Comparison of ENCODE assay signal across 14 cellular contexts in the genomic region with DNA sequence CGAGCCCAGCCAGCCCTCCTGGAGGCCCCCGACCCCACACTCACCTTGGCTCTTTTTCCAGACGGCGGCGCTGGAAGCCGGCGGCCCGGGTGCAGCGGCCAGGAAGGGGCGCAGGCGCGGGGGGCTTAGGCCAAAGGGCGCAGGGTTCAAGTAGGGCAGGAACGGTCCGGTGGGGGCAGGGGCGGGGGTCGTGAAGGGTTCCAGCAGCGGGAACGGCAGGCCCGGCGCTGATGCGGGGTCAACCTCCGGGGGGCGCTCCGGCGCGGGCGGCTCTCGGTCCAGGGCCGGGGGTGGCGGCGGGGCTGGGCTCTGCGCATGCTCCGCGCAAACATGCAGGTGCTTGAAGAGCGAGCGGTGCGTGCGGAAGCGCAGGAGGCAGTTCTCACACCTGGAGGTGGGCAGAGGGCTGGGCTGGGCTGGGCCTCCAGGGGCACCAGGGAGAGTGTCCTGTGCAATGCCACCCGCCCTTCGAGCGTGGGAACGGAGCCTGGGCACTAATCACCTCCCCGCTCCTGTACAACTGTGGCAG. TPM values are rescaled to one million over a fixed set of nuclear protein-coding genes. Genes with fewer than 3 reads are reported as not detected.
DNase-seq lines count a peak whose midpoint lies in the region; ATAC-seq and TF ChIP-seq lines count a peak whose summit lies in the region.
"Had no signal": no experiment of that assay in that cellular context is flagged by ENCODE, and none has a peak within 500 bp of the region (broad histone marks: within the 10 kb centered on the region; RNA-seq: fewer than 3 reads in every experiment).

No MANE protein-coding gene starts in this region.

- no peak overlapping the region for H3K4me3 ChIP-seq in SK-N-SH (ENCODE audit: low read depth in 2 of 2, low read length in 1 of 2)
- peak overlapping the region; percentile 30 for H3K4me3 ChIP-seq in iPS-15b (ENCODE audit: low read depth, low read length)
- H3K4me3 ChIP-seq: sigmoid colon had no signal

- no peak overlapping the region for H3K4me2 ChIP-seq in SK-N-SH

- H3F3A ChIP-seq in SK-N-SH (replicated peaks; ENCODE audit: insufficient read depth) = peaks cover 8% of the 10 kb centered on the region

- H3K36me3 ChIP-seq in SK-N-SH (replicated peaks in 1 of 2; ENCODE audit: control insufficient read depth in 1 of 2, insufficient read depth in 2 of 2, low read length in 1 of 2) (peaks cover 2 to 4% of the 10 kb centered on the region in 2 experiments), iPS-15b (ENCODE audit: control insufficient read depth, insufficient read depth, low read length) (peaks cover 4% of the 10 kb centered on the region)

- H4K20me1 ChIP-seq in SK-N-SH (ENCODE audit: insufficient read depth) = no peaks in the 10 kb centered on the region

- H3K27ac ChIP-seq in SK-N-SH (ENCODE audit: low read depth in 2 of 2, low read length in 1 of 2) = no peak overlapping the region
- H3K27ac ChIP-seq: sigmoid colon had no signal

- H3K79me2 ChIP-seq in SK-N-SH (ENCODE audit: insufficient read depth) = peaks cover 9% of the 10 kb centered on the region; the same call in 1 of the 2 replicates

- H2AFZ ChIP-seq in SK-N-SH (ENCODE audit: low read depth) = no peak overlapping the region

- peaks cover 10 to 13% of the 10 kb centered on the region in 2 experiments; a peak in 3 of 4 replicates for H3K4me1 ChIP-seq in SK-N-SH (ENCODE audit: control insufficient read depth in 1 of 2, insufficient read depth in 2 of 2, low read depth in 1 of 2, low read length in 1 of 2)
- peaks cover 4% of the 10 kb centered on the region for H3K4me1 ChIP-seq in iPS-15b (ENCODE audit: control insufficient read depth, insufficient read depth, low read length)

- H3K9me2 ChIP-seq in SK-N-SH = no peaks in the 10 kb centered on the region

- DNase-seq in SK-N-SH (no peak), NCI-H774 (lab: John Stamatoyannopoulos, UW) (peak; percentile 60), retina (no peak), amygdala (lab: John Stamatoyannopoulos, UW) (no peak)
- no peak for DNase-seq in stimulated activated effector memory CD8-positive, alpha-beta T cell treated with anti-CD3 and anti-CD28 coated beads, Interleukin-12 subunit alpha, Interleukin-12 subunit beta, amount 100 ng/mL, for 72 hours (ENCODE audit: low spot score in 2 of 2)
- DNase-seq: activated gamma-delta T cell, islet precursor cell, NCI-H1436, SIG-M5, sigmoid colon had no signal

- ATAC-seq in SK-N-SH treated with all-trans-retinoic acid at 6 μM for 48 hours (no peak), HG02678 (IDR thresholded peaks at IDR 0.05; ENCODE audit: unreplicated experiment) (no peak)
- no peak for ATAC-seq in stimulated activated effector memory CD8-positive, alpha-beta T cell treated with anti-CD3 and anti-CD28 coated beads, Interleukin-12 subunit alpha, Interleukin-12 subunit beta, amount 100 ng/mL, for 72 hours

- H3K36me3 Mint-ChIP-seq in stimulated activated effector memory CD8-positive, alpha-beta T cell treated with anti-CD3 and anti-CD28 coated beads, Interleukin-12 subunit alpha, Interleukin-12 subunit beta, amount 100 ng/mL, for 72 hours = peaks cover 37% of the 10 kb centered on the region

- 92% methylated on average over 33 of the region's 45 CpGs for WGBS in SK-N-SH (ENCODE audit: low lambda C conversion rate)

- no peak overlapping the region for H3K27ac Mint-ChIP-seq in stimulated activated effector memory CD8-positive, alpha-beta T cell treated with anti-CD3 and anti-CD28 coated beads, Interleukin-12 subunit alpha, Interleukin-12 subunit beta, amount 100 ng/mL, for 72 hours

- POLR2A ChIA-PET in SK-N-SH (lab: Yijun Ruan, JAX) = no interaction called here

- TF ChIP-seq RAD21 in SK-N-SH (IDR thresholded peaks at IDR 0.05; ENCODE audit: low read length) = no peak

- no peak overlapping the region for H3K9ac ChIP-seq in SK-N-SH
- no peak overlapping the region for H3K9ac ChIP-seq in iPS-15b (ENCODE audit: low read depth, low read length)

- H3K9me3 ChIP-seq in SK-N-SH = no peaks in the 10 kb centered on the region
- H3K9me3 ChIP-seq in iPS-15b (ENCODE audit: control insufficient read depth, insufficient read depth, low read length) = no peaks in the 10 kb centered on the region
- H3K9me3 ChIP-seq: sigmoid colon had no signal

- peak overlapping the region; percentile 44 for H3K4me3 Mint-ChIP-seq in stimulated activated effector memory CD8-positive, alpha-beta T cell treated with anti-CD3 and anti-CD28 coated beads, Interleukin-12 subunit alpha, Interleukin-12 subunit beta, amount 100 ng/mL, for 72 hours

- no peaks in the 10 kb centered on the region for H3K9me3 Mint-ChIP-seq in stimulated activated effector memory CD8-positive, alpha-beta T cell treated with anti-CD3 and anti-CD28 coated beads, Interleukin-12 subunit alpha, Interleukin-12 subunit beta, amount 100 ng/mL, for 72 hours
- H3K9me3 Mint-ChIP-seq: type B pancreatic cell had no signal

- peaks cover 36% of the 10 kb centered on the region for H3K4me1 Mint-ChIP-seq in stimulated activated effector memory CD8-positive, alpha-beta T cell treated with anti-CD3 and anti-CD28 coated beads, Interleukin-12 subunit alpha, Interleukin-12 subunit beta, amount 100 ng/mL, for 72 hours

- CTCF ChIA-PET in SK-N-SH (lab: Yijun Ruan, JAX) = no interaction called here

- H3K27me3 ChIP-seq in SK-N-SH (ENCODE audit: insufficient read depth) (no peaks in the 10 kb centered on the region), iPS-15b (ENCODE audit: control insufficient read depth, insufficient read depth, low read length) (no peaks in the 10 kb centered on the region)
- H3K27me3 ChIP-seq: sigmoid colon had no signal

- no peak for TF ChIP-seq EP300 in SK-N-SH (IDR thresholded peaks at IDR 0.05; ENCODE audit: borderline replicate concordance in 1 of 2, low read depth in 1 of 2, low read length in 1 of 2)

- TF ChIP-seq CTCF in SK-N-SH (IDR thresholded peaks at IDR 0.05) = peak; percentile 30; the same call in 1 of the 2 replicates

TF ChIP-seq in SK-N-SH, 30 proteins besides CTCF, POLR2A, EP300 and RAD21:
- TF ChIP-seq GATA2 (CRISPR knock-in tag; IDR thresholded peaks at IDR 0.05) (no peak), POLR2AphosphoS5 (IDR thresholded peaks at IDR 0.05; ENCODE audit: low read depth, low read length) (no peak)
- TF ChIP-seq, protein P1, sequence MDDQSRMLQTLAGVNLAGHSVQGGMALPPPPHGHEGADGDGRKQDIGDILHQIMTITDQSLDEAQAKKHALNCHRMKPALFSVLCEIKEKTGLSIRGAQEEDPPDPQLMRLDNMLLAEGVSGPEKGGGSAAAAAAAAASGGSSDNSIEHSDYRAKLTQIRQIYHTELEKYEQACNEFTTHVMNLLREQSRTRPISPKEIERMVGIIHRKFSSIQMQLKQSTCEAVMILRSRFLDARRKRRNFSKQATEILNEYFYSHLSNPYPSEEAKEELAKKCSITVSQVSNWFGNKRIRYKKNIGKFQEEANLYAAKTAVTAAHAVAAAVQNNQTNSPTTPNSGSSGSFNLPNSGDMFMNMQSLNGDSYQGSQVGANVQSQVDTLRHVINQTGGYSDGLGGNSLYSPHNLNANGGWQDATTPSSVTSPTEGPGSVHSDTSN (IDR thresholded peaks at IDR 0.05) = no peak

TF ChIP-seq in SK-N-SH treated with all-trans-retinoic acid at 6 μM for 48 hours, 23 proteins besides CTCF, POLR2A, EP300 and RAD21:
- TF ChIP-seq ZFP3 (CRISPR knock-in tag; IDR thresholded peaks at IDR 0.05) = no peak
- no peak for TF ChIP-seq RARB (CRISPR knock-in tag; IDR thresholded peaks at IDR 0.05)
- no peak for TF ChIP-seq SNAI2 (CRISPR knock-in tag; IDR thresholded peaks at IDR 0.05)
- no peak for TF ChIP-seq ZNF8 (CRISPR knock-in tag; IDR thresholded peaks at IDR 0.05)
- no peak for TF ChIP-seq GLIS3 (CRISPR knock-in tag; IDR thresholded peaks at IDR 0.05)
- TF ChIP-seq TOX (CRISPR knock-in tag; IDR thresholded peaks at IDR 0.05; ENCODE audit: borderline replicate concordance) = no peak
TF ChIP-seq in SK-N-SH treated with all-trans-retinoic acid at 6 μM for 48 hours: peak in this region for 0.

RNA-seq across cellular contexts. Expression of a gene that starts 2.3 kb away (rescaled TPM):
- 12.2 and 17.0 TPM in 2 replicates for polyA plus RNA-seq in SK-N-SH (2012; rRNA removed)
- polyA plus RNA-seq in SK-N-SH (2012; cell fraction: cytosol; rRNA removed) = 9.5 and 16.5 TPM in 2 replicates
- polyA plus RNA-seq in SK-N-SH (2012; cell fraction: nucleus; rRNA removed) = 50.0 and 82.9 TPM in 2 replicates

RNA-seq across cellular contexts. Expression of a gene that starts 9.2 kb away (rescaled TPM):
- 0.15 and 0.18 TPM in 2 replicates for polyA plus RNA-seq in SK-N-SH (2012; rRNA removed)
- polyA plus RNA-seq in SK-N-SH (2012; cell fraction: cytosol; rRNA removed) = 0.03 TPM in 1 of 2 replicates, not detected in the other
- polyA plus RNA-seq in SK-N-SH (2012; cell fraction: nucleus; rRNA removed) = 1.4 and 1.6 TPM in 2 replicates
